ENCODE assay signal across 25 cellular contexts in the genomic region with DNA sequence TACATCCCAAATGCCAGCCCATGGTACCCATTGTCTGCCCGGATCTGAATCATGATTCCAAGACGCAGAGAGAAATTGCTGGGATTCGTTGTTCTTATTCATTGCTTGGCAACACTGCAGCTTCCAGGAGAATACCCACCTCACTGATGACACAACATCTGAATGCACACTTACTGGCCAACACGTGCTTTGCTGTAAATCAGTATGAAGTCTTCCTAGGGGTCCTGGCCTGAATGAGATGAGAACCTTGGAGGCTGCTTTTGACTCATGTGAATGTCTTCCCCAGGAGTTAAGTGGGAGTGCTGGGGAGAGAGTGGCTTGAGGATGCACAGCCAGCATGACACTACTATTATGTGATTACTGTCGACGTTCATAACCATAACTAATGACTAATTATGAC. TPM values are rescaled to one million over a fixed set of nuclear protein-coding genes. Genes with fewer than 3 reads are reported as not detected.
A peak's percentile ranks its signal among the peaks of the same experiment; 100 is the strongest.
DNase-seq lines count a peak whose midpoint lies in the region; ATAC-seq, FAIRE-seq and TF ChIP-seq lines count a peak whose summit lies in the region.
"Had no signal": no experiment of that assay in that cellular context is flagged by ENCODE, and none has a peak within 500 bp of the region (broad histone marks: within the 10 kb centered on the region; RNA-seq: fewer than 3 reads in every experiment).

No MANE protein-coding gene starts in this region.

- H3K9ac ChIP-seq in GM23248 (no peak overlapping the region), IMR-90 (ENCODE audit: low read depth, low read length) (no peak overlapping the region), astrocyte (ENCODE audit: low read length) (no peak overlapping the region)

- H4K20me1 ChIP-seq in GM23248 (ENCODE audit: insufficient read depth) (0 out of 2 replicates have a peak, but pooled peaks cover 5% of the 10 kb centered on the region), IMR-90 (ENCODE audit: insufficient read depth, low read length) (peaks cover 6% of the 10 kb centered on the region; the same call in 1 of the 2 replicates), astrocyte (ENCODE audit: insufficient read depth, low read length) (peaks cover 24% of the 10 kb centered on the region)

- H2AFZ ChIP-seq in GM23248: no peak overlapping the region
- H2AFZ ChIP-seq in IMR-90 (replicated peaks; ENCODE audit: low read length, poor library complexity): no peak overlapping the region
- no peak overlapping the region for H2AFZ ChIP-seq in astrocyte (ENCODE audit: low read depth, low read length)

- H3K9me3 ChIP-seq in GM23248 (ENCODE audit: low read depth) (no peaks in the 10 kb centered on the region), IMR-90 (ENCODE audit: control insufficient read depth, insufficient read depth, low read length) (no peaks in the 10 kb centered on the region), astrocyte (ENCODE audit: insufficient read depth, low read depth, low read length) (no peaks in the 10 kb centered on the region), body of pancreas (no peaks in the 10 kb centered on the region)

- H3K4me3 ChIP-seq in GM23248 (no peak overlapping the region), IMR-90 (ENCODE audit: insufficient read depth, low read depth, low read length) (no peak overlapping the region), astrocyte (ENCODE audit: insufficient read depth, low read depth, low read length) (no peak overlapping the region), fibroblast of mammary gland (ENCODE audit: control insufficient read depth, low read depth, low read length) (no peak overlapping the region), body of pancreas (no peak overlapping the region)

- TF ChIP-seq CTCF in IMR-90 (conservative IDR thresholded peaks at IDR 0.05; ENCODE audit: low read depth, low read length) (no peak), astrocyte (IDR thresholded peaks at IDR 0.05; ENCODE audit: insufficient read depth, low read depth, low read length) (no peak), fibroblast of mammary gland (conservative IDR thresholded peaks at IDR 0.05; ENCODE audit: control insufficient read depth, insufficient read depth, low read depth, low read length) (no peak), body of pancreas (IDR thresholded peaks at IDR 0.05) (no peak)

- H3K9me2 ChIP-seq in GM23248 (ENCODE audit: insufficient read depth): no peaks in the 10 kb centered on the region

- H3K4me1 Mint-ChIP-seq in astrocyte (ENCODE audit: low read depth, unreplicated experiment): no peaks in the 10 kb centered on the region

- peaks cover 6% of the 10 kb centered on the region for H3K9me3 Mint-ChIP-seq in astrocyte (ENCODE audit: unreplicated experiment)

- POLR2A ChIA-PET in IMR-90 (lab: Charles Lee; ENCODE audit: unreplicated experiment): no interaction called here

- no peak for FAIRE-seq in astrocyte (lab: Jason Lieb, UNC)
- FAIRE-seq: GM12892, H54 had no signal

- no peak overlapping the region for H4K5ac ChIP-seq in IMR-90 (ENCODE audit: low read depth, low read length)

- no peak overlapping the region for H3K23ac ChIP-seq in IMR-90 (ENCODE audit: low read depth, low read length)

- H3K4me3 Mint-ChIP-seq in astrocyte (ENCODE audit: unreplicated experiment): no peak overlapping the region
- H3K4me3 Mint-ChIP-seq: B cell had no signal

- no peak overlapping the region for H3K4ac ChIP-seq in IMR-90 (ENCODE audit: low read depth, low read length)

- no peaks in the 10 kb centered on the region for H3K27me3 Mint-ChIP-seq in astrocyte (ENCODE audit: low read depth, unreplicated experiment)
- H3K27me3 Mint-ChIP-seq: B cell; CD8-positive, alpha-beta memory T cell had no signal

- no peak for TF ChIP-seq POLR2A in IMR-90 (IDR thresholded peaks at IDR 0.05; ENCODE audit: low read depth, low read length)
- TF ChIP-seq POLR2A in body of pancreas (IDR thresholded peaks at IDR 0.05): no peak

- TF ChIP-seq RAD21 in IMR-90 (IDR thresholded peaks at IDR 0.05; ENCODE audit: low read length): no peak

- no peak for ATAC-seq in IMR-90 (ENCODE audit: low read depth)
- ATAC-seq in body of pancreas: no peak

- no peak overlapping the region for H4K8ac ChIP-seq in IMR-90 (ENCODE audit: low read depth in 2 of 2, low read length in 2 of 2)

- BruUV-seq in IMR-90 (replicated peaks; lab: Mats Ljungman, UMichigan): no TSS peak

- no peak overlapping the region for H3K18ac ChIP-seq in IMR-90 (ENCODE audit: low read depth, low read length)

- no peak overlapping the region for H2BK15ac ChIP-seq in IMR-90 (ENCODE audit: low read depth, low read length)

- H3K4me2 ChIP-seq in GM23248 (ENCODE audit: unreplicated experiment) (no peak overlapping the region), IMR-90 (ENCODE audit: low read depth, low read length) (no peak overlapping the region), astrocyte (ENCODE audit: low read length) (no peak overlapping the region)

- 90 to 96% methylated on average over 6 of the region's 6 CpGs for WGBS in GM23248 (ENCODE audit: low coverage in 1 of 2, low lambda C conversion rate in 2 of 2, missing lambda C conversion rate in 2 of 2), 2 experiments
- no CpG with 5 or more reads among the region's 6 CpGs for WGBS in IMR-90 (ENCODE audit: extremely low coverage in 2 of 2, insufficient read length in 1 of 2), 2 experiments
- 91 to 93% methylated on average over 6 of the region's 6 CpGs for WGBS in body of pancreas, 2 donors

- H3K79me2 ChIP-seq in GM23248 (ENCODE audit: insufficient read depth) (peaks cover 87% of the 10 kb centered on the region), astrocyte (ENCODE audit: insufficient read depth, low read length) (peaks cover 37% of the 10 kb centered on the region)

- H3K36me3 ChIP-seq in GM23248 (ENCODE audit: low read depth) (0 out of 2 replicates have a peak, but pooled peaks cover 11% of the 10 kb centered on the region), IMR-90 (ENCODE audit: control insufficient read depth, insufficient read depth, low read length) (peaks cover 3% of the 10 kb centered on the region), astrocyte (ENCODE audit: insufficient read depth, low read length) (no peaks in the 10 kb centered on the region), body of pancreas (replicated peaks in 1 of 2; ENCODE audit: insufficient read depth in 1 of 2, low read depth in 2 of 2) (no peaks in the 10 kb centered on the region)

- no peak overlapping the region for H2BK20ac ChIP-seq in IMR-90 (ENCODE audit: low read depth, low read length)

- no peaks in the 10 kb centered on the region for H3F3A ChIP-seq in GM23248 (ENCODE audit: insufficient read depth)

- no peak overlapping the region for H2AK9ac ChIP-seq in IMR-90 (replicated peaks; ENCODE audit: low read depth, low read length, poor library complexity)

- H3K27ac ChIP-seq in GM23248 (no peak overlapping the region), IMR-90 (ENCODE audit: insufficient read depth, low read length) (no peak overlapping the region), astrocyte (ENCODE audit: low read depth, low read length) (no peak overlapping the region), body of pancreas (no peak overlapping the region)
- H3K27ac ChIP-seq: C4-2B had no signal

- no peak overlapping the region for H2BK120ac ChIP-seq in IMR-90 (ENCODE audit: low read depth, low read length)

- CTCF ChIA-PET in IMR-90 (lab: Yijun Ruan, JAX): interaction anchor here (0.6 kb wide), 1 partner anchor 47 kb away, joined by 3 read pairs; no protein-coding TSS in a partner anchor

- H3K27me3 ChIP-seq in GM23248 (replicated peaks; ENCODE audit: insufficient read depth) (no peaks in the 10 kb centered on the region), IMR-90 (ENCODE audit: control insufficient read depth, insufficient read depth, low read length) (no peaks in the 10 kb centered on the region), astrocyte (ENCODE audit: insufficient read depth, low read length) (no peaks in the 10 kb centered on the region), body of pancreas (no peaks in the 10 kb centered on the region)

- intact Hi-C loops in IMR-90 (cut with micrococcal nuclease) (no loop called here), body of pancreas (cut with DNase I) (no loop called here)

- no peak overlapping the region for H3K14ac ChIP-seq in IMR-90 (replicated peaks; ENCODE audit: low read depth, low read length)

- dilution Hi-C loops in IMR-90 (cut with HindIII; ENCODE audit: low sequenced_read_pairs, unreplicated experiment): no loop called here

- no peak overlapping the region for H2AK5ac ChIP-seq in IMR-90 (ENCODE audit: low read depth, low read length)

- in situ Hi-C loops in GM23248 (cut with MboI): loop anchor here (25.0 kb wide), 1 partner anchor 92 kb away; no protein-coding TSS in a partner anchor
- in situ Hi-C loops in IMR-90 (cut with MboI; ENCODE audit: low sequenced_read_pairs): no loop called here

- no peak overlapping the region for H4K91ac ChIP-seq in IMR-90 (ENCODE audit: insufficient read depth, low read depth, low read length)

- DNase-seq in GM23248 (peak; percentile 1), IMR-90 (peak; percentile 49), astrocyte (ENCODE audit: low read depth) (peak; percentile 49), fibroblast of mammary gland (ENCODE audit: low read depth) (peak; percentile 75), NCI-H524 (lab: John Stamatoyannopoulos, UW) (no peak), body of pancreas (no peak), middle frontal gyrus (ENCODE audit: extremely low spot score, low spot score) (no peak)
- no peak for DNase-seq in activated effector memory CD4-positive, alpha-beta T cell treated with anti-CD3 and anti-CD28 coated beads, Interleukin-2, amount 50 U/mL, for 16 hours
- DNase-seq: CD8-positive, alpha-beta memory T cell; DMS 273 treated with DMSO at 0.1 percent for 48 hours; DMS79; EL; KG1; NCI-H1048; NCI-H1694; NCI-H2081; NCI-H2227 treated with DMSO at 0.1 percent for 48 hours; NCI-H69; OCI-M1; Right ventricle myocardium superior; RPMI8226 had no signal

- H3K56ac ChIP-seq in IMR-90 (ENCODE audit: extremely low read depth, insufficient read depth, low read length): no peak overlapping the region

- no peak overlapping the region for H3K27ac Mint-ChIP-seq in astrocyte (ENCODE audit: unreplicated experiment)
- H3K27ac Mint-ChIP-seq: B cell had no signal

- no peak overlapping the region for H2BK5ac ChIP-seq in IMR-90 (ENCODE audit: low read depth, low read length, poor library complexity, severe bottlenecking)

- 0 out of 2 replicates have a peak, but pooled peaks cover 5% of the 10 kb centered on the region for H3K9me1 ChIP-seq in IMR-90 (ENCODE audit: insufficient read depth, low read length)

- peaks cover 10% of the 10 kb centered on the region for H3K36me3 Mint-ChIP-seq in astrocyte (ENCODE audit: low read depth, unreplicated experiment)

- H3K79me1 ChIP-seq in IMR-90 (ENCODE audit: low read depth in 1 of 2, low read length in 2 of 2): peaks cover 25 to 38% of the 10 kb centered on the region in 2 experiments

- H3K4me1 ChIP-seq in GM23248 (ENCODE audit: insufficient read depth) (no peaks in the 10 kb centered on the region), IMR-90 (ENCODE audit: control insufficient read depth, insufficient read depth, low read length) (peaks cover 5% of the 10 kb centered on the region; the same call in 1 of the 2 replicates), astrocyte (ENCODE audit: insufficient read depth, low read length) (no peaks in the 10 kb centered on the region), body of pancreas (no peaks in the 10 kb centered on the region)

RNA-seq across cellular contexts. Expression of a gene that starts 11.6 kb away (rescaled TPM):
- total RNA-seq in GM23248 (2014; rRNA removed; shearing (Covaris generic)): 11.8 and 20.2 TPM in 2 replicates
- 18.8 and 18.9 TPM in 2 replicates for polyA plus RNA-seq in GM23248 (2016; fragmentation: Nextera tagmentation; extraction: Ambion mirVana)
- total RNA-seq in IMR-90 (2012; rRNA removed): 6.3 and 9.7 TPM in 2 replicates
- 18.2 and 20.5 TPM in 2 replicates for polyA plus RNA-seq in IMR-90 (2012; rRNA removed)
- polyA plus RNA-seq in IMR-90 (2012; cell fraction: cytosol; rRNA removed): 25.2 and 41.7 TPM in 2 replicates
- polyA plus RNA-seq in IMR-90 (2012; cell fraction: nucleus; rRNA removed; ENCODE audit: low replicate concordance): 15.7 and 46.6 TPM in 2 replicates
- total RNA-seq in astrocyte: 27.6 and 30.6 TPM in 2 replicates
- total RNA-seq in body of pancreas: 1 to 10 TPM; 1.6 to 4.2 TPM

RNA-seq across cellular contexts. Expression of a gene that starts 12.0 kb away (rescaled TPM):
- 43.0 and 51.0 TPM in 2 replicates for total RNA-seq in GM23248 (2014; rRNA removed; shearing (Covaris generic))
- polyA plus RNA-seq in GM23248 (2016; fragmentation: Nextera tagmentation; extraction: Ambion mirVana): 47.2 and 48.2 TPM in 2 replicates
- 51.1 and 55.5 TPM in 2 replicates for total RNA-seq in IMR-90 (2012; rRNA removed)
- polyA plus RNA-seq in IMR-90 (2012; rRNA removed): 55.6 and 61.1 TPM in 2 replicates
- polyA plus RNA-seq in IMR-90 (2012; cell fraction: cytosol; rRNA removed): 30.9 and 34.8 TPM in 2 replicates
- polyA plus RNA-seq in IMR-90 (2012; cell fraction: nucleus; rRNA removed; ENCODE audit: low replicate concordance): 63.5 and 104 TPM in 2 replicates
- 71.5 and 78.8 TPM in 2 replicates for total RNA-seq in astrocyte
- 10 to 100 TPM; 35.0 to 45.8 TPM for total RNA-seq in body of pancreas

Comparison
In these comparisons a context has a peak if more than half of its experiments do, and no peak if none do; other contexts are left out.
1. DNase-seq: peak in GM23248 (single experiment), IMR-90 (single experiment), astrocyte (single experiment) and fibroblast of mammary gland (single experiment); none in NCI-H524 (0 of 2), activated effector memory CD4-positive, alpha-beta T cell treated with anti-CD3 and anti-CD28 coated beads, Interleukin-2, amount 50 U/mL, for 16 hours (single experiment), body of pancreas (0 of 4) and middle frontal gyrus (single experiment).